ENCODE assay signal across 25 cellular contexts in the genomic region with DNA sequence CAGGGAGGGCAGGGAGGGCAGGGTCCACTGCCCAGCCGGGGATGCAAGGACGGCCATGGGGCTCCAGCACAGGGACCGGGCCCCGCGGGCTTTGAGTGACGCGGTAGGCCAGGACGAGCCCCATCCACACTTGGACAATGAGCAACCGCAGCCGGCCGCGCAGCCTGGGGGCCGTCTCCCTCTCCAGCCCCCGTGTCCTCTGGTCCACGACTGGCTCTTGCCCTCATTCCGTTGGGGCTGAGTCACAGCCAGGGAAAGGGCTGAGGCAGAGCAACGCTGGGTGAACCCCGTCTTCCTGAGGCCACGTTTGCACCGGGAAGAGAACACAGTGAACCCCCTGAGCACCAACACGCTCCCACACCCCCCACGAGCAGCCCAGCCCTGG. TPM values are rescaled to one million over a fixed set of nuclear protein-coding genes. Genes with fewer than 3 reads are reported as not detected.
A peak's percentile ranks its signal among the peaks of the same experiment; 100 is the strongest.
DNase-seq lines count a peak whose midpoint lies in the region; ATAC-seq, FAIRE-seq and TF ChIP-seq lines count a peak whose summit lies in the region.
"Had no signal": no experiment of that assay in that cellular context is flagged by ENCODE, and none has a peak within 500 bp of the region (broad histone marks: within the 10 kb centered on the region; RNA-seq: fewer than 3 reads in every experiment).

No MANE protein-coding gene starts in this region.

- H3K36me3 ChIP-seq in keratinocyte (ENCODE audit: control insufficient read depth in 2 of 2, extremely low read depth in 1 of 2, insufficient read depth in 2 of 2, low read length in 2 of 2): no peaks in the 10 kb centered on the region
- H3K36me3 ChIP-seq: prostate gland, thyroid gland had no signal

- H3K27ac ChIP-seq in RWPE1: peak overlapping the region; percentile 69
- no peak overlapping the region for H3K27ac ChIP-seq in keratinocyte (ENCODE audit: control insufficient read depth, insufficient read depth, low read length)
- H3K27ac ChIP-seq: prostate gland, stomach, thyroid gland had no signal

- H3K9me3 ChIP-seq in keratinocyte (ENCODE audit: control insufficient read depth, low read depth, low read length): peaks cover 2% of the 10 kb centered on the region
- H3K9me3 ChIP-seq: prostate gland, stomach, thyroid gland had no signal

- dilution Hi-C loops in keratinocyte (cut with MboI; ENCODE audit: extremely low pct_ligation_motif_present, low sequenced_read_pairs): no loop called here

- H3K4me3 ChIP-seq in keratinocyte (ENCODE audit: control insufficient read depth in 2 of 3, extremely low read depth in 1 of 3, insufficient read depth in 2 of 3, low read depth in 1 of 3, low read length in 3 of 3): no peak overlapping the region
- H3K4me3 ChIP-seq: GM23338, prostate gland, thyroid gland had no signal

- H3K79me2 ChIP-seq in keratinocyte (ENCODE audit: control insufficient read depth, insufficient read depth, low read length): no peaks in the 10 kb centered on the region

- peak overlapping the region; percentile 68 for H2AFZ ChIP-seq in keratinocyte (ENCODE audit: control insufficient read depth, low read length)
- H2AFZ ChIP-seq: GM23338 had no signal

- TF ChIP-seq CTCF in GM20000 (IDR thresholded peaks at IDR 0.05; ENCODE audit: extremely low read depth, missing control alignments) (no peak), RWPE1 (conservative IDR thresholded peaks at IDR 0.05; ENCODE audit: low read depth) (no peak), keratinocyte (optimal IDR thresholded peaks at IDR 0.05 in 1 of 3, IDR thresholded peaks at IDR 0.05 in 1 of 3, conservative IDR thresholded peaks at IDR 0.05 in 1 of 3; ENCODE audit: extremely low read depth in 1 of 3, insufficient read depth in 2 of 3, low read length in 3 of 3) (no peak)

- no peak overlapping the region for H3K9ac ChIP-seq in keratinocyte (ENCODE audit: control insufficient read depth, extremely low read depth, insufficient read depth, low read length)

- no peaks in the 10 kb centered on the region for H3K9me1 ChIP-seq in keratinocyte (ENCODE audit: control insufficient read depth, extremely low read depth, insufficient read depth, low read length)

- POLR2A ChIA-PET in RWPE1 (lab: Yijun Ruan, JAX; ENCODE audit: low non-redundant PET): no interaction called here

- FAIRE-seq in keratinocyte (lab: Jason Lieb, UNC): no peak
- FAIRE-seq: colon had no signal

- peaks cover 10% of the 10 kb centered on the region for H3K4me1 ChIP-seq in keratinocyte (ENCODE audit: control insufficient read depth, extremely low read depth, insufficient read depth, low read length)
- H3K4me1 ChIP-seq: prostate gland had no signal

- peak; percentile 19 for DNase-seq in GM20000 (ENCODE audit: low spot score)
- peak; percentile 70 for DNase-seq in RWPE1 (ENCODE audit: low spot score)
- no peak for DNase-seq in keratinocyte (ENCODE audit: low read depth, low spot score)
- peak; percentile 61 for DNase-seq in ureter (ENCODE audit: low spot score)
- no peak for DNase-seq in stimulated activated CD4-positive, alpha-beta T cell treated with anti-CD3 and anti-CD28 coated beads, Interleukin-4, amount 100 ng/mL, for 24 hours
- DNase-seq: activated CD8-positive, alpha-beta T cell treated with anti-CD3 and anti-CD28 coated beads, Interleukin-2, amount 10 ng/mL, durations not matched to agents 7 days and 5 days; CD4-positive, CD25-positive, alpha-beta regulatory T cell; DMS 273 treated with DMSO at 0.1 percent for 48 hours; effector CD4-positive, alpha-beta T cell; KBM-7; MM.1S; NCI-H2029 treated with DMSO at 0.1 percent for 48 hours; NCI-H526 treated with DMSO at 0.1 percent for 48 hours; RPMI8226; stomach; T-helper 2 cell; thyroid gland had no signal

- H4K20me1 ChIP-seq in keratinocyte (ENCODE audit: control insufficient read depth, extremely low read depth, insufficient read depth, low read length): no peaks in the 10 kb centered on the region

- CTCF ChIA-PET in RWPE1 (lab: Yijun Ruan, JAX): no interaction called here

- H3K4me2 ChIP-seq in keratinocyte (ENCODE audit: control insufficient read depth, extremely low read depth, insufficient read depth, low read depth, low read length): peak overlapping the region; percentile 22
- H3K4me2 ChIP-seq: GM23338 had no signal

- ATAC-seq in HG03354 (IDR thresholded peaks at IDR 0.05; ENCODE audit: poor library complexity, severe bottlenecking, unreplicated experiment) (no peak), GM19035 (IDR thresholded peaks at IDR 0.05; ENCODE audit: unreplicated experiment) (no peak)
- ATAC-seq: activated CD8-positive, alpha-beta T cell treated with anti-CD3 and anti-CD28 coated beads, Interleukin-2, amount 10 ng/mL, durations not matched to agents 7 days and 5 days; activated naive CD4-positive, alpha-beta T cell treated with anti-CD3 and anti-CD28 coated beads, Interleukin-2, amount 50 U/mL, for 72 hours had no signal

- H3K27me3 ChIP-seq in keratinocyte (ENCODE audit: control insufficient read depth, extremely low read depth, insufficient read depth, low read length): peaks cover 9% of the 10 kb centered on the region
- H3K27me3 ChIP-seq: thyroid gland had no signal

RNA-seq across cellular contexts. Expression of a gene that starts 23.7 kb away (rescaled TPM):
- not detected in 3 replicates for polyA plus RNA-seq in keratinocyte
- polyA plus RNA-seq in keratinocyte (2011; ENCODE audit: low read depth): not detected
- not detected in 2 replicates for polyA plus RNA-seq in keratinocyte (2011; cell fraction: cytosol; rRNA removed)
- 0.03 TPM in 1 of 2 replicates, not detected in the other for polyA plus RNA-seq in keratinocyte (2011; cell fraction: nucleus; rRNA removed)
- polyA plus RNA-seq in keratinocyte (2012; ENCODE audit: low replicate concordance): not detected in 2 replicates
- polyA minus RNA-seq in keratinocyte: not detected in 3 replicates
- not detected for polyA minus RNA-seq in keratinocyte (2011; cell fraction: cytosol; rRNA and poly(A)+ RNA removed)
- polyA minus RNA-seq in keratinocyte (2011; cell fraction: nucleus; rRNA and poly(A)+ RNA removed): not detected in 2 replicates
- 23.2 TPM for total RNA-seq in ureter
- total RNA-seq: activated naive CD4-positive, alpha-beta T cell treated with anti-CD3 and anti-CD28 coated beads, Interleukin-2, amount 50 U/mL, for 72 hours; CD4-positive, CD25-positive, alpha-beta regulatory T cell; fibroblast of villous mesenchyme; GM23338; skeletal muscle tissue; thyroid gland had no signal
- polyA plus RNA-seq: GM23338 had no signal

Comparison
In these comparisons a context has a peak if more than half of its experiments do, and no peak if none do; other contexts are left out.
1. DNase-seq: peak in GM20000 (single experiment), RWPE1 (single experiment) and ureter (single experiment); none in keratinocyte (single experiment) and stimulated activated CD4-positive, alpha-beta T cell treated with anti-CD3 and anti-CD28 coated beads, Interleukin-4, amount 100 ng/mL, for 24 hours (single experiment).